11 cellular contexts compared by ENCODE assay signal in the genomic region with DNA sequence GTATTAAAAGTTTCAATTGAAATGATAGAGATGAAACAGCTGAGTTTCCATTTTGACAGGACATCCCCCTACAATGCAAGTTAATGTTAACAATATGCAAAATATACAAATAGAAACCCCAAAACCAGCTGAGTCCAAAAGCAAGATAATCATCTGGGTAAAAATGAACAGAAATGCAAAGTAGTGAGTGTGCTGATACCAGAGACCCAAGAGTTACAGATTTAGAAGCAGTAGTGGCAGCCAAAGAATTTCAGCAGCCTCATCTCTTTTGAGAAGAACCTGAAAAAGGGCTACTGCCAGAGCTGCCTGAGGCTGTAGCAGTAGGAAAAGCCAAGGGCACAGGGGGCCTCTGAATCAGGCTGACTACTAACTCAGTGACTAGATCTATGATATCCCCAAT.
DNase-seq lines count a peak whose midpoint lies in the region; ATAC-seq, FAIRE-seq and TF ChIP-seq lines count a peak whose summit lies in the region.
"Had no signal": no experiment of that assay in that cellular context is flagged by ENCODE, and none has a peak within 500 bp of the region (broad histone marks: within the 10 kb centered on the region; RNA-seq: fewer than 3 reads in every experiment).

No MANE protein-coding gene starts in this region.

- peaks cover 7% of the 10 kb centered on the region for H3K4me1 ChIP-seq in astrocyte (ENCODE audit: insufficient read depth, low read length)
- peaks cover 26 to 47% of the 10 kb centered on the region in 2 donors for H3K4me1 ChIP-seq in gastrocnemius medialis
- peaks cover 0 to 3% of the 10 kb centered on the region in 2 donors for H3K4me1 ChIP-seq in small intestine (ENCODE audit: control insufficient read depth in 2 of 2, insufficient read depth in 1 of 2, low read depth in 1 of 2, low read length in 1 of 2)
- H3K4me1 ChIP-seq in smooth muscle cell (ENCODE audit: low read depth) = no peaks in the 10 kb centered on the region

- H3K4me3 ChIP-seq in astrocyte (ENCODE audit: insufficient read depth, low read depth, low read length) (no peak overlapping the region), gastrocnemius medialis (no peak overlapping the region), small intestine (ENCODE audit: low read depth in 1 of 2, low read length in 2 of 2) (no peak overlapping the region), smooth muscle cell (no peak overlapping the region)
- H3K4me3 ChIP-seq: left lung had no signal

- no peaks in the 10 kb centered on the region for H3K9me3 ChIP-seq in astrocyte (ENCODE audit: insufficient read depth, low read depth, low read length)
- no peaks in the 10 kb centered on the region for H3K9me3 ChIP-seq in gastrocnemius medialis
- H3K9me3 ChIP-seq in small intestine (ENCODE audit: control insufficient read depth, low read depth) = no peaks in the 10 kb centered on the region
- H3K9me3 ChIP-seq in smooth muscle cell (replicated peaks; ENCODE audit: low read depth) = no peaks in the 10 kb centered on the region
- H3K9me3 ChIP-seq: left lung had no signal

- no peaks in the 10 kb centered on the region for H3F3A ChIP-seq in smooth muscle cell (ENCODE audit: low read depth)

- H3K27me3 ChIP-seq in astrocyte (ENCODE audit: insufficient read depth, low read length) (no peaks in the 10 kb centered on the region), gastrocnemius medialis (no peaks in the 10 kb centered on the region), small intestine (ENCODE audit: control insufficient read depth in 2 of 2, insufficient read depth in 2 of 2, low read length in 2 of 2) (no peaks in the 10 kb centered on the region), smooth muscle cell (ENCODE audit: low read depth) (no peaks in the 10 kb centered on the region)
- H3K27me3 ChIP-seq: left lung had no signal

- ATAC-seq in GM18867 (IDR thresholded peaks at IDR 0.05; ENCODE audit: unreplicated experiment) (peak; percentile 79), HG02588 (IDR thresholded peaks at IDR 0.05; ENCODE audit: unreplicated experiment) (peak; percentile 83), gastrocnemius medialis (peak in 1 of 2 donors; percentile 37), GM18505 (IDR thresholded peaks at IDR 0.05; ENCODE audit: unreplicated experiment) (no peak)
- ATAC-seq: left lung, Panc1 had no signal

- H3K36me3 ChIP-seq in astrocyte (ENCODE audit: insufficient read depth, low read length) (peaks cover 2% of the 10 kb centered on the region), gastrocnemius medialis (no peaks in the 10 kb centered on the region), small intestine (ENCODE audit: control insufficient read depth in 2 of 2, insufficient read depth in 2 of 2, low read length in 2 of 2) (peaks cover 0 to 1% of the 10 kb centered on the region in 2 donors), smooth muscle cell (ENCODE audit: low read depth) (no peaks in the 10 kb centered on the region)

- H3K27ac ChIP-seq in astrocyte (ENCODE audit: low read depth, low read length) (no peak overlapping the region), gastrocnemius medialis (peak overlapping the region; percentile 20 to 61 (median 51)), small intestine (ENCODE audit: low read depth in 1 of 2, low read length in 1 of 2) (no peak overlapping the region), smooth muscle cell (ENCODE audit: low read depth) (no peak overlapping the region)

- H4K20me1 ChIP-seq in astrocyte (ENCODE audit: insufficient read depth, low read length) (no peaks in the 10 kb centered on the region), smooth muscle cell (ENCODE audit: low read depth) (no peaks in the 10 kb centered on the region)

- H3K27me3 Mint-ChIP-seq in astrocyte (ENCODE audit: low read depth, unreplicated experiment) = no peaks in the 10 kb centered on the region

- H3K9me3 Mint-ChIP-seq in astrocyte (ENCODE audit: unreplicated experiment) = no peaks in the 10 kb centered on the region

- no peak overlapping the region for H2AFZ ChIP-seq in astrocyte (ENCODE audit: low read depth, low read length)
- H2AFZ ChIP-seq in smooth muscle cell (ENCODE audit: low read depth) = no peak overlapping the region

- intact Hi-C loops in gastrocnemius medialis (cut with DNase I; ENCODE audit: low total_unique reads) = no loop called here

- H3K27ac Mint-ChIP-seq in astrocyte (ENCODE audit: unreplicated experiment) = peak overlapping the region; percentile 66

- in situ Hi-C loops in gastrocnemius medialis (cut with MboI; ENCODE audit: low sequenced_read_pairs in 4 of 4) = no loop called here

- FAIRE-seq in astrocyte (lab: Jason Lieb, UNC) (no peak), small intestine (lab: Jason Lieb, UNC) (no peak)

- DNase-seq in astrocyte (ENCODE audit: low read depth) (peak; percentile 44), gastrocnemius medialis (no peak), small intestine (no peak), smooth muscle cell (lab: John Stamatoyannopoulos, UW; ENCODE audit: unreplicated experiment) (no peak), COLO668 (lab: John Stamatoyannopoulos, UW; ENCODE audit: unreplicated experiment) (no peak)
- DNase-seq: left lung, NCI-H187 treated with DMSO at 0.1 percent for 48 hours had no signal

- H3K4me1 Mint-ChIP-seq in astrocyte (ENCODE audit: low read depth, unreplicated experiment) = peaks cover 14% of the 10 kb centered on the region

- TF ChIP-seq POLR2A in gastrocnemius medialis (IDR thresholded peaks at IDR 0.05) (no peak), GM18505 (IDR thresholded peaks at IDR 0.05; ENCODE audit: borderline replicate concordance, extremely low read depth, insufficient read depth, insufficient read length) (no peak)

- no peak overlapping the region for H3K4me2 ChIP-seq in astrocyte (ENCODE audit: low read length)
- no peak overlapping the region for H3K4me2 ChIP-seq in smooth muscle cell

- peaks cover 6% of the 10 kb centered on the region for H3K79me2 ChIP-seq in astrocyte (ENCODE audit: insufficient read depth, low read length)
- H3K79me2 ChIP-seq in smooth muscle cell (ENCODE audit: low read depth) = no peaks in the 10 kb centered on the region

- H3K4me3 Mint-ChIP-seq in astrocyte (ENCODE audit: unreplicated experiment) = no peak overlapping the region

- no peaks in the 10 kb centered on the region for H3K36me3 Mint-ChIP-seq in astrocyte (ENCODE audit: low read depth, unreplicated experiment)

- no peak overlapping the region for H3K9ac ChIP-seq in astrocyte (ENCODE audit: low read length)
- no peak overlapping the region for H3K9ac ChIP-seq in smooth muscle cell (ENCODE audit: low read depth)

- TF ChIP-seq CTCF in astrocyte (IDR thresholded peaks at IDR 0.05; ENCODE audit: insufficient read depth, low read depth, low read length) = no peak
- TF ChIP-seq CTCF in gastrocnemius medialis (IDR thresholded peaks at IDR 0.05 in 4 of 5, conservative IDR thresholded peaks at IDR 0.05 in 1 of 5) = no peak
- no peak for TF ChIP-seq CTCF in smooth muscle cell (IDR thresholded peaks at IDR 0.05; ENCODE audit: borderline replicate concordance, insufficient read depth, poor library complexity, severe bottlenecking)

Comparison
In these comparisons a context has a peak if more than half of its experiments do, and no peak if none do; other contexts are left out.
1. H3K27ac ChIP-seq: peak in gastrocnemius medialis (4 of 4); none in astrocyte (single experiment), small intestine (0 of 2) and smooth muscle cell (single experiment).